In the genomic region with DNA sequence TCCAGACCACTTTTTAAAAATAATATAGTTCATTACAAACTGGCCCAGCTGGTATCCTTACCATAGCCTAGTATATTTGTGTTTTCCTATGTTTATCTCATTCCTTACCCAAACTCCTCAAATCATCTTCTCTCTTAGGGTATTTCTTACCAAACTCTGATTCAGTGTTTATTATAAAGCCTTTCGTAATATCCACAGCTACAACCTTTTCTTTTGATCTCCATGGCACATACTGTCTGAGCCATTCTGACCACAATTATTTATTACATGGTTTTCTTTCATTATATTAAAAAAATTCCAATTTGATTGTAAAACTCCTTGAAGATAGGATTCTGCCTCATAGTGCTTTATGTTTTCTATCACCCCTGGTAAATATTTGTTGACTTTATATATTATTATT, we compare ENCODE assay signal across 19 cellular contexts.
"Had no signal": no experiment of that assay in that cellular context is flagged by ENCODE, and none has a peak within 500 bp of the region (broad histone marks: within the 10 kb centered on the region; RNA-seq: fewer than 3 reads in every experiment).

No MANE protein-coding gene starts in this region.

- H3K4me3 ChIP-seq: ascending aorta, colonic mucosa, esophagus squamous epithelium, heart right ventricle, left lung, prostate gland, right atrium auricular region, upper lobe of right lung had no signal

- H3K36me3 ChIP-seq: ascending aorta, colonic mucosa, esophagus squamous epithelium, heart right ventricle, left lung, prostate gland, right atrium auricular region, upper lobe of right lung had no signal

- ATAC-seq: activated CD4-positive, CD25-positive, alpha-beta regulatory T cell treated with anti-CD3 and anti-CD28 coated beads, Interleukin-2, amount 50 U/mL, for 24 hours; heart right ventricle; natural killer cell treated with Interleukin-12 subunit alpha and Interleukin-12 subunit beta and Interleukin-15 and Interleukin-18, amount 100 ng/mL, for 72 hours; upper lobe of right lung had no signal

- H3K4me3 Mint-ChIP-seq: activated CD4-positive, alpha-beta memory T cell treated with anti-CD3 and anti-CD28 coated beads, Interleukin-2, amount 10 ng/mL, durations not matched to agents 7 days and 5 days; activated CD4-positive, alpha-beta T cell treated with anti-CD3 and anti-CD28 coated beads, Interleukin-2, amount 10 ng/mL, durations not matched to agents 24 days and 14 days; activated naive CD4-positive, alpha-beta T cell treated with anti-CD3 and anti-CD28 coated beads, Interleukin-2, amount 50 U/mL, for 24 hours; activated T-helper 1 cell treated with anti-CD3 and anti-CD28 coated beads, Interleukin-12 subunit alpha, Interleukin-12 subunit beta, Interleukin-2, Interleukin-4 antibody, amounts not matched to agents 30 ng/mL and 10 ng/mL and 1 ng/mL, durations not matched to agents 14 hours and 24 hours and 36 hours; natural killer cell treated with Interleukin-12 subunit alpha and Interleukin-12 subunit beta and Interleukin-15 and Interleukin-18, amount 100 ng/mL, for 72 hours had no signal

- H3K27ac ChIP-seq: ascending aorta, colonic mucosa, esophagus squamous epithelium, heart right ventricle, left lung, prostate gland, right atrium auricular region, upper lobe of right lung, VCaP had no signal

- H3K27me3 Mint-ChIP-seq: activated CD4-positive, alpha-beta memory T cell treated with anti-CD3 and anti-CD28 coated beads, Interleukin-2, amount 10 ng/mL, durations not matched to agents 7 days and 5 days; activated CD4-positive, alpha-beta T cell treated with anti-CD3 and anti-CD28 coated beads, Interleukin-2, amount 10 ng/mL, durations not matched to agents 24 days and 14 days had no signal

- H3K27me3 ChIP-seq: ascending aorta, colonic mucosa, esophagus squamous epithelium, heart right ventricle, left lung, right atrium auricular region, upper lobe of right lung had no signal

- H3K9me3 ChIP-seq: ascending aorta, colonic mucosa, esophagus squamous epithelium, left lung, prostate gland, right atrium auricular region, upper lobe of right lung had no signal

- DNase-seq: activated CD4-positive, alpha-beta memory T cell treated with anti-CD3 and anti-CD28 coated beads, Interleukin-2, amount 10 ng/mL, durations not matched to agents 7 days and 5 days; activated CD4-positive, alpha-beta T cell treated with anti-CD3 and anti-CD28 coated beads, Interleukin-2, amount 10 ng/mL, durations not matched to agents 24 days and 14 days; activated gamma-delta T cell treated with Interleukin-2 at 50 U/mL for 16 hours; colonic mucosa; esophagus squamous epithelium; foreskin fibroblast; heart right ventricle; left lung; stimulated activated CD4-positive, alpha-beta T cell treated with anti-CD3 and anti-CD28 coated beads, Interleukin-4, amount 100 ng/mL, for 24 hours; stimulated activated naive CD4-positive, alpha-beta T cell treated with Interleukin-2 at 50 U/mL for 16 hours; upper lobe of right lung had no signal

- H3K27ac Mint-ChIP-seq: activated CD4-positive, alpha-beta memory T cell treated with anti-CD3 and anti-CD28 coated beads, Interleukin-2, amount 10 ng/mL, durations not matched to agents 7 days and 5 days; activated CD4-positive, alpha-beta T cell treated with anti-CD3 and anti-CD28 coated beads, Interleukin-2, amount 10 ng/mL, durations not matched to agents 24 days and 14 days; activated naive CD4-positive, alpha-beta T cell treated with anti-CD3 and anti-CD28 coated beads, Interleukin-2, amount 50 U/mL, for 24 hours; activated T-helper 1 cell treated with anti-CD3 and anti-CD28 coated beads, Interleukin-12 subunit alpha, Interleukin-12 subunit beta, Interleukin-2, Interleukin-4 antibody, amounts not matched to agents 30 ng/mL and 10 ng/mL and 1 ng/mL, durations not matched to agents 14 hours and 24 hours and 36 hours; natural killer cell treated with Interleukin-12 subunit alpha and Interleukin-12 subunit beta and Interleukin-15 and Interleukin-18, amount 100 ng/mL, for 72 hours had no signal

- H3K4me1 ChIP-seq: colonic mucosa, esophagus squamous epithelium, prostate gland, right atrium auricular region, upper lobe of right lung had no signal

- H3K4me1 Mint-ChIP-seq: activated CD4-positive, alpha-beta memory T cell treated with anti-CD3 and anti-CD28 coated beads, Interleukin-2, amount 10 ng/mL, durations not matched to agents 7 days and 5 days; activated CD4-positive, alpha-beta T cell treated with anti-CD3 and anti-CD28 coated beads, Interleukin-2, amount 10 ng/mL, durations not matched to agents 24 days and 14 days; activated naive CD4-positive, alpha-beta T cell treated with anti-CD3 and anti-CD28 coated beads, Interleukin-2, amount 50 U/mL, for 24 hours had no signal

- H3K9me3 Mint-ChIP-seq: activated CD4-positive, alpha-beta memory T cell treated with anti-CD3 and anti-CD28 coated beads, Interleukin-2, amount 10 ng/mL, durations not matched to agents 7 days and 5 days; activated CD4-positive, alpha-beta T cell treated with anti-CD3 and anti-CD28 coated beads, Interleukin-2, amount 10 ng/mL, durations not matched to agents 24 days and 14 days; activated naive CD4-positive, alpha-beta T cell treated with anti-CD3 and anti-CD28 coated beads, Interleukin-2, amount 50 U/mL, for 24 hours; activated T-helper 1 cell treated with anti-CD3 and anti-CD28 coated beads, Interleukin-12 subunit alpha, Interleukin-12 subunit beta, Interleukin-2, Interleukin-4 antibody, amounts not matched to agents 30 ng/mL and 10 ng/mL and 1 ng/mL, durations not matched to agents 14 hours and 24 hours and 36 hours; natural killer cell treated with Interleukin-12 subunit alpha and Interleukin-12 subunit beta and Interleukin-15 and Interleukin-18, amount 100 ng/mL, for 72 hours had no signal

- H3K36me3 Mint-ChIP-seq: activated naive CD4-positive, alpha-beta T cell treated with anti-CD3 and anti-CD28 coated beads, Interleukin-2, amount 50 U/mL, for 24 hours; natural killer cell treated with Interleukin-12 subunit alpha and Interleukin-12 subunit beta and Interleukin-15 and Interleukin-18, amount 100 ng/mL, for 72 hours had no signal
